Comparison of ENCODE assay signal across 12 cellular contexts in the genomic region with DNA sequence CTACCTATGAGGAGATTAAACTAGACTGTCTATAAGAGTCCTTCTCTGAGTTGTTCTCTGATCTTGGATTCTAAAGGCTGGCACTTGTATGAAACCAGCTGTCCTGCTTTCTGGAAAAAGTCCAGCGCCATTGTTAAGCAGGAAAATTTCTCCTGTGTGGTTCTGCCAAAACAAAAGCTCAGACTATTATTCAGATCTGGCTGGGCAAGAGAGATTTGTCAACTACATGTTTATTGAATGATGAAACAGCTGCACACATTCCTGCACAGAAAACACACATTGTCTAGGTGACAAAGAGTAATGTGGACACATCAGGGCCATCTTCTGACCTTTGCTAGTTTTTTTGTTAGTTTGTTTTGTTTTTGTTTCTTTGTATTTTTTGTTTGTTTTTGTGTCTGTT. TPM values are rescaled to one million over a fixed set of nuclear protein-coding genes. Genes with fewer than 3 reads are reported as not detected.
DNase-seq lines count a peak whose midpoint lies in the region; ATAC-seq, FAIRE-seq and TF ChIP-seq lines count a peak whose summit lies in the region.
"Had no signal": no experiment of that assay in that cellular context is flagged by ENCODE, and none has a peak within 500 bp of the region (broad histone marks: within the 10 kb centered on the region; RNA-seq: fewer than 3 reads in every experiment).

No MANE protein-coding gene starts in this region.

- no peak overlapping the region for H3K27ac Mint-ChIP-seq in activated CD8-positive, alpha-beta T cell treated with anti-CD3 and anti-CD28 coated beads for 36 hours
- H3K27ac Mint-ChIP-seq: activated CD4-positive, alpha-beta memory T cell treated with anti-CD3 and anti-CD28 coated beads, Interleukin-2, amount 10 ng/mL, durations not matched to agents 7 days and 5 days had no signal

- peak; percentile 40; the same call in 1 of the 2 replicates for TF ChIP-seq EP300 in Ishikawa (IDR thresholded peaks at IDR 0.05; ENCODE audit: borderline replicate concordance)
- TF ChIP-seq EP300 in HepG2 (IDR thresholded peaks at IDR 0.05; ENCODE audit: low read depth in 2 of 2, low read length in 2 of 2), result no peak
- no peak for TF ChIP-seq EP300 in HepG2 (CRISPR knock-in tag; IDR thresholded peaks at IDR 0.05; ENCODE audit: borderline replicate concordance)
- no peak for TF ChIP-seq EP300 in suprapubic skin (IDR thresholded peaks at IDR 0.05)

- H3K4me1 ChIP-seq in HepG2 (ENCODE audit: insufficient read depth, low read length) (no peaks in the 10 kb centered on the region), suprapubic skin (peaks cover 12% of the 10 kb centered on the region)

- no peak overlapping the region for H3K27ac ChIP-seq in HepG2 (ENCODE audit: extremely low read length, insufficient read depth, low read length)
- H3K27ac ChIP-seq in suprapubic skin, result no peak overlapping the region

- H3K36me3 ChIP-seq in HepG2 (replicated peaks in 1 of 2; ENCODE audit: control insufficient read depth in 1 of 2, insufficient read depth in 2 of 2, low read length in 2 of 2), result no peaks in the 10 kb centered on the region
- H3K36me3 ChIP-seq in suprapubic skin, result peaks cover 10% of the 10 kb centered on the region

- peaks cover 4% of the 10 kb centered on the region for H3K4me1 Mint-ChIP-seq in activated CD8-positive, alpha-beta T cell treated with anti-CD3 and anti-CD28 coated beads for 36 hours (ENCODE audit: low read depth)

- H3K36me3 Mint-ChIP-seq in activated CD8-positive, alpha-beta T cell treated with anti-CD3 and anti-CD28 coated beads for 36 hours (ENCODE audit: low read depth), result no peaks in the 10 kb centered on the region

- no peaks in the 10 kb centered on the region for H3K79me2 ChIP-seq in HepG2 (ENCODE audit: insufficient read depth, low read length)

- no peak for TF ChIP-seq RAD21 in Ishikawa (IDR thresholded peaks at IDR 0.05; ENCODE audit: low read depth)
- TF ChIP-seq RAD21 in HepG2 (CRISPR knock-in tag; IDR thresholded peaks at IDR 0.05), result no peak

- no TSS peak for BruUV-seq in HepG2 (replicated peaks; lab: Mats Ljungman, UMichigan)

- H3K9me3 ChIP-seq in HepG2 (ENCODE audit: low read length) (no peaks in the 10 kb centered on the region), suprapubic skin (no peaks in the 10 kb centered on the region)

- CTCF ChIA-PET in HepG2 (lab: Yijun Ruan, JAX; ENCODE audit: low intra/inter-chr PET ratio, low total read pairs), result no interaction called here
- CTCF ChIA-PET in activated CD8-positive, alpha-beta T cell treated with anti-CD3 and anti-CD28 coated beads for 36 hours (lab: Charles Lee), result interaction anchor here (0.8 to 1.5 kb wide), 2 partner anchors 9 to 53 kb away, joined by 3 to 4 read pairs; no protein-coding TSS in a partner anchor

- POLR2A ChIA-PET in HepG2 (lab: Yijun Ruan, JAX), result no interaction called here
- POLR2A ChIA-PET in activated CD8-positive, alpha-beta T cell treated with anti-CD3 and anti-CD28 coated beads for 36 hours (lab: Charles Lee), result interaction anchor here (1.0 kb wide), 1 partner anchor 77 kb away, joined by 3 read pairs; no protein-coding TSS in a partner anchor

- no peaks in the 10 kb centered on the region for H3K27me3 Mint-ChIP-seq in activated CD8-positive, alpha-beta T cell treated with anti-CD3 and anti-CD28 coated beads for 36 hours

- no peaks in the 10 kb centered on the region for H3K27me3 ChIP-seq in HepG2 (ENCODE audit: control insufficient read depth in 1 of 2, insufficient read depth in 2 of 2, low read length in 2 of 2)
- no peaks in the 10 kb centered on the region for H3K27me3 ChIP-seq in suprapubic skin

- H3K4me2 ChIP-seq in HepG2 (ENCODE audit: low read depth, low read length), result no peak overlapping the region

- DNase-seq in AG10803 (ENCODE audit: low read depth) (peak; percentile 77), cardiac fibroblast (ENCODE audit: low read depth in 2 of 2) (peak; percentile 80 to 96), HepG2 (ENCODE audit: low spot score) (peak; percentile 9), suprapubic skin (ENCODE audit: low spot score in 2 of 2) (no peak)
- DNase-seq in effector CD8-positive, alpha-beta T cell (lab: John Stamatoyannopoulos, UW), result no peak
- DNase-seq in activated CD4-positive, alpha-beta T cell treated with anti-CD3 and anti-CD28 coated beads for 48 hours, result no peak
- no peak for DNase-seq in activated CD8-positive, alpha-beta T cell treated with anti-CD3 and anti-CD28 coated beads for 36 hours
- DNase-seq: activated CD4-positive, alpha-beta memory T cell treated with anti-CD3 and anti-CD28 coated beads, Interleukin-2, amount 10 ng/mL, durations not matched to agents 7 days and 5 days; stimulated activated CD8-positive, alpha-beta memory T cell treated with anti-CD3 and anti-CD28 coated beads, Interleukin-4, amount 100 ng/mL, for 48 hours had no signal

- H3K9me3 Mint-ChIP-seq in activated CD8-positive, alpha-beta T cell treated with anti-CD3 and anti-CD28 coated beads for 36 hours, result no peaks in the 10 kb centered on the region
- H3K9me3 Mint-ChIP-seq: activated CD4-positive, alpha-beta memory T cell treated with anti-CD3 and anti-CD28 coated beads, Interleukin-2, amount 10 ng/mL, durations not matched to agents 7 days and 5 days had no signal

- no peak overlapping the region for H3K9ac ChIP-seq in HepG2 (ENCODE audit: insufficient read depth, low read depth, low read length)

- intact Hi-C loops in HepG2 (cut with micrococcal nuclease; ENCODE audit: unreplicated experiment), result no loop called here
- intact Hi-C loops in activated CD8-positive, alpha-beta T cell treated with anti-CD3 and anti-CD28 coated beads for 36 hours (cut with micrococcal nuclease), result no loop called here

- in situ Hi-C loops in HepG2 (cut with HindIII; ENCODE audit: extremely low pct_ligation_motif_present, low pct_unique_long_range_greater_than_20kb), result loop anchor here (5.0 kb wide), 1 partner anchor 90 kb away; no protein-coding TSS in a partner anchor

- FAIRE-seq in HepG2 (lab: Jason Lieb, UNC), result no peak

- no peak overlapping the region for H3K4me3 Mint-ChIP-seq in activated CD8-positive, alpha-beta T cell treated with anti-CD3 and anti-CD28 coated beads for 36 hours
- H3K4me3 Mint-ChIP-seq: activated CD4-positive, alpha-beta memory T cell treated with anti-CD3 and anti-CD28 coated beads, Interleukin-2, amount 10 ng/mL, durations not matched to agents 7 days and 5 days had no signal

- no peaks in the 10 kb centered on the region for H4K20me1 ChIP-seq in HepG2 (ENCODE audit: insufficient read depth, low read length)

- H2AFZ ChIP-seq in HepG2 (ENCODE audit: low read length), result no peak overlapping the region

- TF ChIP-seq CTCF in AG10803 (conservative IDR thresholded peaks at IDR 0.05; ENCODE audit: low read length), result no peak
- no peak for TF ChIP-seq CTCF in cardiac fibroblast (IDR thresholded peaks at IDR 0.05; ENCODE audit: low read depth, low read length)
- no peak for TF ChIP-seq CTCF in HepG2 (CRISPR knock-in tag; IDR thresholded peaks at IDR 0.05)
- no peak for TF ChIP-seq CTCF in suprapubic skin (IDR thresholded peaks at IDR 0.05)
- TF ChIP-seq CTCF in activated CD8-positive, alpha-beta T cell treated with anti-CD3 and anti-CD28 coated beads for 36 hours (IDR thresholded peaks at IDR 0.05), result no peak

- no peak overlapping the region for H3K4me3 ChIP-seq in AG10803 (ENCODE audit: low read length)
- no peak overlapping the region for H3K4me3 ChIP-seq in cardiac fibroblast (replicated peaks in 1 of 2; ENCODE audit: low read depth in 2 of 2, low read length in 2 of 2)
- H3K4me3 ChIP-seq in HepG2 (replicated peaks in 1 of 3; ENCODE audit: insufficient read depth in 1 of 3, low read depth in 2 of 3, low read length in 3 of 3), result no peak overlapping the region
- H3K4me3 ChIP-seq in suprapubic skin, result no peak overlapping the region
- H3K4me3 ChIP-seq: skin epidermis had no signal

- ATAC-seq in HepG2, result peak; percentile 49; the same call in 2 of the 3 replicates
- no peak for ATAC-seq in activated CD8-positive, alpha-beta T cell treated with anti-CD3 and anti-CD28 coated beads for 36 hours
- ATAC-seq: HCT116 had no signal

- TF ChIP-seq POLR2A in HepG2 (IDR thresholded peaks at IDR 0.05; ENCODE audit: insufficient read depth in 1 of 2, low read depth in 2 of 2, low read length in 2 of 2) (no peak), suprapubic skin (IDR thresholded peaks at IDR 0.05) (no peak)

- 0% methylated on average over 1 of the region's 1 CpG for WGBS in HepG2 (ENCODE audit: low lambda C conversion rate)
- 64% methylated on average over 1 of the region's 1 CpG for WGBS in suprapubic skin

TF ChIP-seq in Ishikawa, 13 proteins besides CTCF, POLR2A, EP300 and RAD21 (continues in another document):
- peak; percentile 57; the same call in 1 of the 2 replicates for TF ChIP-seq TCF12 (IDR thresholded peaks at IDR 0.05; ENCODE audit: low read depth)
- TF ChIP-seq EGR1 (IDR thresholded peaks at IDR 0.05), result no peak
- no peak for TF ChIP-seq CREB1 (IDR thresholded peaks at IDR 0.05; ENCODE audit: low read depth)

RNA-seq across cellular contexts. Expression of a gene that starts 29.9 kb away (rescaled TPM):
- not detected in 2 replicates for total RNA-seq in HepG2 (2016; rRNA removed; fragmentation: Illumina TruSeq; extraction: Trizol)
- not detected in 2 replicates for total RNA-seq in HepG2 (2016; cell fraction: cytosol; rRNA removed; fragmentation: Illumina TruSeq; extraction: Trizol; ENCODE audit: low read depth)
- total RNA-seq in HepG2 (2016; cell fraction: insoluble cytoplasmic fraction; rRNA removed; fragmentation: Illumina TruSeq; extraction: Trizol), result not detected in 2 replicates
- not detected in 2 replicates for total RNA-seq in HepG2 (2016; cell fraction: membrane; rRNA removed; fragmentation: Illumina TruSeq; extraction: Trizol)
- not detected in 2 replicates for total RNA-seq in HepG2 (2016; cell fraction: nucleus; rRNA removed; fragmentation: Illumina TruSeq; extraction: Trizol)
- polyA plus RNA-seq in HepG2 (2011; rRNA removed), result not detected in 2 replicates
- not detected in 2 replicates for polyA plus RNA-seq in HepG2 (2011; cell fraction: cytosol; rRNA removed)
- not detected in 2 replicates for polyA plus RNA-seq in HepG2 (2011; cell fraction: nucleus; rRNA removed)
- not detected in 2 replicates for polyA plus RNA-seq in HepG2 (2012)
- not detected in 2 replicates for polyA plus RNA-seq in HepG2 (2016; cell fraction: cytosol; fragmentation: Illumina TruSeq; extraction: Trizol; ENCODE audit: low read depth)
- polyA plus RNA-seq in HepG2 (2016; cell fraction: insoluble cytoplasmic fraction; fragmentation: Illumina TruSeq; extraction: Trizol; ENCODE audit: low read depth), result not detected in 2 replicates
- not detected in 2 replicates for polyA plus RNA-seq in HepG2 (2016; cell fraction: membrane; fragmentation: Illumina TruSeq; extraction: Trizol; ENCODE audit: low read depth)
- not detected in 2 replicates for polyA plus RNA-seq in HepG2 (2016; cell fraction: nucleus; fragmentation: Illumina TruSeq; extraction: Trizol; ENCODE audit: insufficient read depth, low read depth)
- 9.4 TPM in 1 of 2 replicates, not detected in the other for polyA minus RNA-seq in HepG2 (2011; rRNA and poly(A)+ RNA removed; ENCODE audit: low replicate concordance)
- polyA minus RNA-seq in HepG2 (2011; cell fraction: cytosol; rRNA and poly(A)+ RNA removed), result not detected in 2 replicates
- polyA minus RNA-seq in HepG2 (2011; cell fraction: nucleus; rRNA and poly(A)+ RNA removed), result not detected in 2 replicates
- total RNA-seq in suprapubic skin, result 10 to 100 TPM; 38.2 to 71.7 (median 60.1) TPM
- total RNA-seq in activated CD8-positive, alpha-beta T cell treated with anti-CD3 and anti-CD28 coated beads for 36 hours, result not detected
- total RNA-seq: activated CD4-positive, alpha-beta memory T cell treated with anti-CD3 and anti-CD28 coated beads, Interleukin-2, amount 10 ng/mL, durations not matched to agents 7 days and 5 days had no signal

Comparison
In these comparisons a context has a peak if more than half of its experiments do, and no peak if none do; other contexts are left out.
1. DNase-seq: peak in AG10803 (single experiment), cardiac fibroblast (2 of 2) and HepG2 (single experiment); none in suprapubic skin (0 of 2), effector CD8-positive, alpha-beta T cell (single experiment), activated CD4-positive, alpha-beta T cell treated with anti-CD3 and anti-CD28 coated beads for 48 hours (single experiment) and activated CD8-positive, alpha-beta T cell treated with anti-CD3 and anti-CD28 coated beads for 36 hours (single experiment).
2. RNA of a gene that starts 29.9 kb away (total RNA-seq): 38.2 to 71.7 TPM in suprapubic skin; not detected in HepG2 and not detected in activated CD8-positive, alpha-beta T cell treated with anti-CD3 and anti-CD28 coated beads for 36 hours; every median in the first group is over 10 times any median in the second.